ENCODE assay signal across 15 cellular contexts in the genomic region with DNA sequence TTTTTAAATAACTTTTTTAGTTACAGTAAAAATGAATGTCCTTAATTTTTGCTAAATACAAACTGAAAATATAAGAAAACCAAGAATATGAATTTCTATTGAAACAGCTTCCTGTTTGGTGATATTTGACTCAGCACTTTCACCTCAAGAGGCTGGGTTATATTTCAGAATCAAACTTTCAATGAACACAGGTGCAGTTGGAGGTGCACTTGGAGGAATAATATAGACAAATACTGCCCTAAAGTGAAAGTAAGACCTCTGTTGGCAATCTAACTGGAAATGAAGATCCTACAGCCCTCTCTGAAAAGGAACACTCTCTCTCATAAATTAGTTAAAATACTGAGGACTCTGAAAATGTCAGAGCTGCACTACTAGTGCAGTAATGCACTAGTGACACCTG.
A peak's percentile ranks its signal among the peaks of the same experiment; 100 is the strongest.
DNase-seq lines count a peak whose midpoint lies in the region; ATAC-seq lines count a peak whose summit lies in the region.
"Had no signal": no experiment of that assay in that cellular context is flagged by ENCODE, and none has a peak within 500 bp of the region (broad histone marks: within the 10 kb centered on the region; RNA-seq: fewer than 3 reads in every experiment).

No MANE protein-coding gene starts in this region.

- H3K9me3 Mint-ChIP-seq in activated T-helper 17 cell treated with anti-CD3 and anti-CD28 coated beads, Interleukin-2, amount 50 U/mL, for 72 hours = no peaks in the 10 kb centered on the region
- H3K9me3 Mint-ChIP-seq: central memory CD8-positive, alpha-beta T cell had no signal

- H3K4me3 Mint-ChIP-seq in activated T-helper 17 cell treated with anti-CD3 and anti-CD28 coated beads, Interleukin-2, amount 50 U/mL, for 72 hours = no peak overlapping the region
- H3K4me3 Mint-ChIP-seq: central memory CD8-positive, alpha-beta T cell had no signal

- no peak overlapping the region for H3K4me3 ChIP-seq in SK-N-MC

- H3K36me3 Mint-ChIP-seq in activated T-helper 17 cell treated with anti-CD3 and anti-CD28 coated beads, Interleukin-2, amount 50 U/mL, for 72 hours (ENCODE audit: low read depth) = peaks cover 6% of the 10 kb centered on the region

- H3K36me3 ChIP-seq in SK-N-MC (ENCODE audit: insufficient read depth, low read length) = peaks cover 24% of the 10 kb centered on the region

- no peaks in the 10 kb centered on the region for H3K4me1 Mint-ChIP-seq in activated T-helper 17 cell treated with anti-CD3 and anti-CD28 coated beads, Interleukin-2, amount 50 U/mL, for 72 hours
- H3K4me1 Mint-ChIP-seq: central memory CD8-positive, alpha-beta T cell had no signal

- peak; percentile 29 for DNase-seq in DMS79 treated with DMSO at 0.1 percent for 48 hours (lab: John Stamatoyannopoulos, UW)
- DNase-seq in DMS79 (lab: John Stamatoyannopoulos, UW) = no peak
- DNase-seq in SK-N-MC (ENCODE audit: low read depth, low spot score) = no peak
- no peak for DNase-seq in NCI-H2171 (lab: John Stamatoyannopoulos, UW)
- DNase-seq: Calu3; KBM-7; NCI-H526; stimulated activated CD4-positive, alpha-beta T cell treated with anti-CD3 and anti-CD28 coated beads, Interleukin-4, amount 100 ng/mL, for 1 hour had no signal

- H3K27me3 Mint-ChIP-seq in activated T-helper 17 cell treated with anti-CD3 and anti-CD28 coated beads, Interleukin-2, amount 50 U/mL, for 72 hours = no peaks in the 10 kb centered on the region
- H3K27me3 Mint-ChIP-seq: central memory CD8-positive, alpha-beta T cell; progenitor cell of endocrine pancreas had no signal

- H3K9ac ChIP-seq in SK-N-MC (ENCODE audit: insufficient read length) = no peak overlapping the region

- peak; percentile 71 for ATAC-seq in GM21526 (IDR thresholded peaks at IDR 0.05; ENCODE audit: low FRiP score, unreplicated experiment)
- ATAC-seq in HG03342 (IDR thresholded peaks at IDR 0.05; ENCODE audit: unreplicated experiment) = peak; percentile 67
- ATAC-seq in activated T-helper 17 cell treated with anti-CD3 and anti-CD28 coated beads, Interleukin-2, amount 50 U/mL, for 72 hours (replicated peaks) = no peak
- ATAC-seq in HG03196 (IDR thresholded peaks at IDR 0.05; ENCODE audit: unreplicated experiment) = no peak

- H3K9me3 ChIP-seq in SK-N-MC (ENCODE audit: low read depth, low read length) = peaks cover 6% of the 10 kb centered on the region

- H3K27ac ChIP-seq in SK-N-MC = peak overlapping the region; percentile 58
- H3K27ac ChIP-seq: 22Rv1 had no signal

- no peak overlapping the region for H3K27ac Mint-ChIP-seq in activated T-helper 17 cell treated with anti-CD3 and anti-CD28 coated beads, Interleukin-2, amount 50 U/mL, for 72 hours
- H3K27ac Mint-ChIP-seq: progenitor cell of endocrine pancreas had no signal

Comparison
In these comparisons a context has a peak if more than half of its experiments do, and no peak if none do; other contexts are left out.
1. ATAC-seq: peak in GM21526 (single experiment) and HG03342 (single experiment); none in activated T-helper 17 cell treated with anti-CD3 and anti-CD28 coated beads, Interleukin-2, amount 50 U/mL, for 72 hours (single experiment) and HG03196 (single experiment).